1 cellular context compared by ENCODE assay signal in genomic region chr15:85019815-85020590, GRCh38.
TF ChIP-seq lines count a peak whose summit lies in the region.

No MANE protein-coding gene starts in this region.

TF ChIP-seq in liver, 16 proteins besides CTCF, POLR2A, EP300 and RAD21 (continued from another document):
- TF ChIP-seq FOXA2 (IDR thresholded peaks at IDR 0.05) = no peak
